Comparison of ENCODE assay signal across 1 cellular context in genomic region chr22:49907807-49908206, GRCh38.
A peak's percentile ranks its signal among the peaks of the same experiment; 100 is the strongest.
TF ChIP-seq lines count a peak whose summit lies in the region.

No MANE protein-coding gene starts in this region.

TF ChIP-seq in K562, 482 proteins besides CTCF, POLR2A, EP300 and RAD21:
- TF ChIP-seq POLR2G (IDR thresholded peaks at IDR 0.05; ENCODE audit: low read depth, low read length) = peak; percentile 35; the same call in 1 of the 2 replicates
- no peak for TF ChIP-seq FOXJ2 (tag; IDR thresholded peaks at IDR 0.05)
